ENCODE assay signal across 17 cellular contexts in genomic region chr7:36966636-36967035, GRCh38.
"Had no signal": no experiment of that assay in that cellular context is flagged by ENCODE, and none has a peak within 500 bp of the region (broad histone marks: within the 10 kb centered on the region; RNA-seq: fewer than 3 reads in every experiment).

No MANE protein-coding gene starts in this region.

- H3K9me3 Mint-ChIP-seq: activated B cell treated with CpG ODN at 0.5 μM for 24 hours, neural crest cell had no signal

- H3K36me3 ChIP-seq: uterus had no signal

- H3K4me1 ChIP-seq: foreskin keratinocyte, testis, uterus had no signal

- H3K27ac ChIP-seq: foreskin keratinocyte, testis, uterus had no signal

- DNase-seq: activated B cell treated with CpG ODN at 0.5 μM for 24 hours; activated CD4-positive, alpha-beta T cell treated with anti-CD3 and anti-CD28 coated beads, Interleukin-2, amount 50 U/mL, for 4 hours; activated effector memory CD4-positive, alpha-beta T cell treated with Interleukin-2 at 50 U/mL for 16 hours; activated naive CD4-positive, alpha-beta T cell treated with anti-CD3 and anti-CD28 coated beads, Interleukin-2, amount 10 ng/mL, durations not matched to agents 7 days and 5 days; activated T-cell treated with anti-CD3 and anti-CD28 coated beads, Interleukin-2, amount 50 U/mL, for 72 hours; cortex of kidney; occipital lobe; stimulated activated CD4-positive, alpha-beta T cell treated with anti-CD3 and anti-CD28 coated beads, Interleukin-2, amount 100 ng/mL, for 48 hours; stimulated activated CD8-positive, alpha-beta memory T cell treated with anti-CD3 and anti-CD28 coated beads, Interleukin-4, amount 100 ng/mL, for 48 hours; stimulated activated naive B cell treated with anti-CD40 and anti-IgM and Interleukin-4, amounts not matched to agents 10 μg/mL and 1 μg/mL and 100 μg/mL, for 72 hours had no signal

- H3K27ac Mint-ChIP-seq: activated B cell treated with CpG ODN at 0.5 μM for 24 hours; activated CD4-positive, alpha-beta T cell treated with anti-CD3 and anti-CD28 coated beads for 36 hours; activated naive CD4-positive, alpha-beta T cell treated with anti-CD3 and anti-CD28 coated beads, Interleukin-2, amount 10 ng/mL, durations not matched to agents 7 days and 5 days; activated T-cell treated with anti-CD3 and anti-CD28 coated beads, Interleukin-2, amount 50 U/mL, for 72 hours; stimulated activated naive B cell treated with anti-CD40 and anti-IgM and Interleukin-4, amounts not matched to agents 10 μg/mL and 1 μg/mL and 100 μg/mL, for 72 hours; T-cell had no signal

- H3K27me3 Mint-ChIP-seq: activated B cell treated with CpG ODN at 0.5 μM for 24 hours; activated CD4-positive, alpha-beta T cell treated with anti-CD3 and anti-CD28 coated beads for 36 hours; activated naive CD4-positive, alpha-beta T cell treated with anti-CD3 and anti-CD28 coated beads, Interleukin-2, amount 10 ng/mL, durations not matched to agents 7 days and 5 days; stimulated activated naive B cell treated with anti-CD40 and anti-IgM and Interleukin-4, amounts not matched to agents 10 μg/mL and 1 μg/mL and 100 μg/mL, for 72 hours; T-cell had no signal

- H3K4me3 Mint-ChIP-seq: activated B cell treated with CpG ODN at 0.5 μM for 24 hours; activated CD4-positive, alpha-beta T cell treated with anti-CD3 and anti-CD28 coated beads for 36 hours; activated naive CD4-positive, alpha-beta T cell treated with anti-CD3 and anti-CD28 coated beads, Interleukin-2, amount 10 ng/mL, durations not matched to agents 7 days and 5 days; activated T-cell treated with anti-CD3 and anti-CD28 coated beads, Interleukin-2, amount 50 U/mL, for 72 hours; neural crest cell; stimulated activated naive B cell treated with anti-CD40 and anti-IgM and Interleukin-4, amounts not matched to agents 10 μg/mL and 1 μg/mL and 100 μg/mL, for 72 hours; T-cell; T-helper 2 cell treated with Interferon-gamma antibody and Interleukin-4, amounts not matched to agents 5 μg/mL and 100 μg/mL, for 36 hours had no signal

- H3K4me3 ChIP-seq: testis, uterus had no signal

- H3K9me3 ChIP-seq: testis, uterus had no signal

- ATAC-seq: activated CD4-positive, alpha-beta T cell treated with anti-CD3 and anti-CD28 coated beads for 36 hours; activated T-cell treated with anti-CD3 and anti-CD28 coated beads, Interleukin-2, amount 50 U/mL, for 72 hours; T-cell had no signal

- H3K27me3 ChIP-seq: foreskin keratinocyte, testis, uterus had no signal
